Comparison of ENCODE assay signal across 8 cellular contexts in genomic region chrX:40651620-40652223, GRCh38. TPM values are rescaled to one million over a fixed set of nuclear protein-coding genes. Genes with fewer than 3 reads are reported as not detected.
DNase-seq lines count a peak whose midpoint lies in the region; ATAC-seq and TF ChIP-seq lines count a peak whose summit lies in the region.

No MANE protein-coding gene starts in this region.

- H3K4me3 Mint-ChIP-seq in Calu3 (ENCODE audit: low read depth, unreplicated experiment) (no peak overlapping the region), progenitor cell of endocrine pancreas (ENCODE audit: low read depth) (no peak overlapping the region)

- ATAC-seq in GM18498 (IDR thresholded peaks at IDR 0.05; ENCODE audit: unreplicated experiment), result no peak
- ATAC-seq in HG02870 (IDR thresholded peaks at IDR 0.05; ENCODE audit: unreplicated experiment), result no peak

- no peak overlapping the region for H3K4me2 ChIP-seq in Loucy (ENCODE audit: low read depth, low read length, poor library complexity, severe bottlenecking)

- no peaks in the 10 kb centered on the region for H3K9me3 ChIP-seq in Loucy (ENCODE audit: insufficient read depth, low read depth, low read length)

- CTCF ChIA-PET in Calu3 (lab: Charles Lee), result interaction anchor here (0.5 to 1.7 kb wide), 3 partner anchors 142 to 722 kb away, joined by 6 to 15 read pairs (median 6); no protein-coding TSS in a partner anchor

- peaks cover 19% of the 10 kb centered on the region; the same call in 1 of the 2 replicates for H3K36me3 ChIP-seq in Loucy (ENCODE audit: insufficient read depth, low read length)

- H4K20me1 ChIP-seq in Loucy (ENCODE audit: insufficient read depth, low read length, poor library complexity, severe bottlenecking), result no peaks in the 10 kb centered on the region

- intact Hi-C loops in Calu3 (cut with micrococcal nuclease; ENCODE audit: unreplicated experiment), result loop anchor here (1.0 to 5.0 kb wide), 3 partner anchors 143 to 466 kb away; no protein-coding TSS in a partner anchor

- no peaks in the 10 kb centered on the region for H3K27me3 ChIP-seq in Loucy (ENCODE audit: insufficient read depth, low read length, poor library complexity, severe bottlenecking)

- H3K4me1 ChIP-seq in Loucy (ENCODE audit: insufficient read depth, low read length, poor library complexity, severe bottlenecking), result peaks cover 4% of the 10 kb centered on the region

- H3K27ac Mint-ChIP-seq in Calu3 (ENCODE audit: unreplicated experiment), result peak overlapping the region; percentile 20
- no peak overlapping the region for H3K27ac Mint-ChIP-seq in progenitor cell of endocrine pancreas

- H3K27me3 Mint-ChIP-seq in Calu3 (ENCODE audit: unreplicated experiment), result no peaks in the 10 kb centered on the region
- H3K27me3 Mint-ChIP-seq in progenitor cell of endocrine pancreas, result no peaks in the 10 kb centered on the region

- H3K9ac ChIP-seq in Loucy (ENCODE audit: low read depth, low read length, poor library complexity, severe bottlenecking), result no peak overlapping the region

- H3F3A ChIP-seq in Loucy (ENCODE audit: low read depth), result no peaks in the 10 kb centered on the region

- BruUV-seq in Calu3 (replicated peaks; lab: Mats Ljungman, UMichigan), result no TSS peak

- peaks cover 5% of the 10 kb centered on the region; the same call in 1 of the 2 replicates for H3K79me2 ChIP-seq in Loucy (ENCODE audit: insufficient read depth, low read length)

- no peaks in the 10 kb centered on the region for H3K9me2 ChIP-seq in Loucy (replicated peaks; ENCODE audit: low read depth, low read length)

- H2AFZ ChIP-seq in Loucy (ENCODE audit: low read length), result no peak overlapping the region

- H3K4me3 ChIP-seq in Loucy (ENCODE audit: low read length, poor library complexity, severe bottlenecking), result no peak overlapping the region

- H3K9me3 Mint-ChIP-seq in Calu3 (ENCODE audit: low read depth, unreplicated experiment) (no peaks in the 10 kb centered on the region), progenitor cell of endocrine pancreas (ENCODE audit: low read depth) (peaks cover 3% of the 10 kb centered on the region)

- H3K36me3 Mint-ChIP-seq in Calu3 (ENCODE audit: insufficient read depth, unreplicated experiment) (peaks cover 17% of the 10 kb centered on the region), progenitor cell of endocrine pancreas (ENCODE audit: insufficient read depth) (peaks cover 4% of the 10 kb centered on the region)

- TF ChIP-seq CTCF in Calu3 (IDR thresholded peaks at IDR 0.05; ENCODE audit: unreplicated experiment) (peak; percentile 25), Loucy (conservative IDR thresholded peaks at IDR 0.05; ENCODE audit: low read length) (peak; percentile 71), progenitor cell of endocrine pancreas (IDR thresholded peaks at IDR 0.05; ENCODE audit: unreplicated experiment) (peak; percentile 79)

- H3K4me1 Mint-ChIP-seq in Calu3 (ENCODE audit: low read depth, unreplicated experiment) (no peaks in the 10 kb centered on the region), progenitor cell of endocrine pancreas (ENCODE audit: low read depth) (peaks cover 1% of the 10 kb centered on the region)

- DNase-seq in Calu3 (peak; percentile 71), SHP77 (lab: John Stamatoyannopoulos, UW) (peak; percentile 9 to 12), germinal center (ENCODE audit: low spot score) (peak; percentile 9), progenitor cell of endocrine pancreas (ENCODE audit: low spot score, unreplicated experiment) (peak; percentile 38)
- peak; percentile 87 for DNase-seq in activated effector memory CD4-positive, alpha-beta T cell treated with anti-CD3 and anti-CD28 coated beads, Interleukin-2, amount 50 U/mL, for 16 hours

RNA-seq across cellular contexts. Expression of gene CXorf38, which starts 4.4 kb away (rescaled TPM):
- 14.9 and 18.7 TPM in 2 replicates for total RNA-seq in Calu3 (2022)
- total RNA-seq in progenitor cell of endocrine pancreas, result 7.3 and 7.9 TPM in 2 replicates

RNA-seq across cellular contexts. Expression of gene MPC1L, which starts 28.5 kb away (rescaled TPM):
- total RNA-seq in Calu3 (2022) (not detected in 2 replicates), progenitor cell of endocrine pancreas (not detected in 2 replicates)

Comparison
In these comparisons a context has a peak if more than half of its experiments do, and no peak if none do; other contexts are left out.
1. DNase-seq: peak in every context shown above with its lines; median percentile 87 in activated effector memory CD4-positive, alpha-beta T cell treated with anti-CD3 and anti-CD28 coated beads, Interleukin-2, amount 50 U/mL, for 16 hours; 71 in Calu3; 38 in progenitor cell of endocrine pancreas; 10 in SHP77; 9 in germinal center.
2. CTCF ChIP-seq: peak in every context shown above with its lines; median percentile 79 in progenitor cell of endocrine pancreas; 71 in Loucy; 25 in Calu3.